In the genomic region with DNA sequence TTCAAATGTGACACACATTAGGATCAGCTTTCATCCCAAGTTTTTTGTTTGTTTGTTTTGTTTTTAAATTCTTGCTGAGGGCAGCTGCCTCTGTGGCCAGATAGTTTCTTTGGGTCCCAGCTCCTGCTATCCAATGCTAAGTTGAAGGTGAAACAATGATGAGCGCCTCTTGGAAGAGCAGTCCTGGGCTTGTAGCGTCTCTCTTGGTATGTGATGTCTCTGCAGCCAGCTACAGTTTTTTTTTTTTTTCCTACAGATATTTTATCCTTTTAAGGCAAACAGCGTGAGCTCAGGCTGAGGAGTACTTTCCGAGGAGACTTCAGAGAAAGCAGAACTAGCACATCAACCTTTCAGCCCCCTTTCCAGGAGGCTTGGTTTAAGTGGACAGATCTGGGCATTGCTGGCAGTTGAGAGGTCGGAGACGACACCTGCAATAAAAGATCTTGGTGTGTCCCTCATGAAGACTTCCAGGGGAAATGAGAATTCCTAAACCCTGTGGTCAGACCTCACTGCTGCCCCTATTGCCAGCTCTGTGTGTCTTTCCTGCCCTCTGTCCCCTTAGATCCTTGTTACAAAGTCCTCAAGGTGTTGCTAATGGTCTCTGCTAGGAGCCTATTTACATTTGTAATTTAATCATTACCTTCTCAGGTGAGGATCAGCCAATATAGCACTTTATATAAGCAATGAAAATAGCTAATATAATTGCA, we compare ENCODE assay signal across 16 cellular contexts. TPM values are rescaled to one million over a fixed set of nuclear protein-coding genes. Genes with fewer than 3 reads are reported as not detected.
DNase-seq lines count a peak whose midpoint lies in the region; ATAC-seq and TF ChIP-seq lines count a peak whose summit lies in the region.
"Had no signal": no experiment of that assay in that cellular context is flagged by ENCODE, and none has a peak within 500 bp of the region (broad histone marks: within the 10 kb centered on the region; RNA-seq: fewer than 3 reads in every experiment).

No MANE protein-coding gene starts in this region.

- no peak overlapping the region for H3K4ac ChIP-seq in trophoblast cell (ENCODE audit: low read depth, low read length)

- H3K79me1 ChIP-seq in trophoblast cell (ENCODE audit: low read length), result no peaks in the 10 kb centered on the region

- no peak overlapping the region for H2BK120ac ChIP-seq in trophoblast cell (ENCODE audit: insufficient read depth, low read length, poor library complexity)

- H3K4me1 ChIP-seq in ES-I3 (ENCODE audit: insufficient read depth, low read length) (peaks cover 25% of the 10 kb centered on the region), ascending aorta (peaks cover 3 to 28% of the 10 kb centered on the region in 2 donors), right cardiac atrium (ENCODE audit: control insufficient read depth, insufficient read depth, low read length) (peaks cover 6% of the 10 kb centered on the region), trophoblast cell (ENCODE audit: control insufficient read depth in 1 of 2, insufficient read depth in 2 of 2, low read length in 2 of 2) (peaks cover 0 to 4% of the 10 kb centered on the region in 2 experiments)
- H3K4me1 ChIP-seq: upper lobe of right lung had no signal

- WGBS in right cardiac atrium, result 51% methylated on average over 6 of the region's 6 CpGs
- no CpG with 5 or more reads among the region's 6 CpGs for WGBS in trophoblast cell (ENCODE audit: extremely low coverage, insufficient coverage, insufficient read length)

- H3K18ac ChIP-seq in trophoblast cell (ENCODE audit: low read length), result no peak overlapping the region

- TF ChIP-seq CTCF in ascending aorta (IDR thresholded peaks at IDR 0.05) (peak in 2 of 3 experiments; percentile 15 to 20), nephron progenitor cell (IDR thresholded peaks at IDR 0.05) (no peak)

- no peaks in the 10 kb centered on the region for H3K36me3 Mint-ChIP-seq in nephron progenitor cell (ENCODE audit: low read depth)
- H3K36me3 Mint-ChIP-seq: activated naive CD4-positive, alpha-beta T cell treated with anti-CD3 and anti-CD28 coated beads, Interleukin-2, amount 50 U/mL, for 24 hours; T-cell had no signal

- no peak overlapping the region for H4K12ac ChIP-seq in trophoblast cell (ENCODE audit: low read depth, low read length)

- H2AFZ ChIP-seq in trophoblast cell (ENCODE audit: insufficient read depth, low read length, poor library complexity), result no peak overlapping the region

- no peaks in the 10 kb centered on the region for H3K9me3 Mint-ChIP-seq in nephron progenitor cell
- H3K9me3 Mint-ChIP-seq: activated naive CD4-positive, alpha-beta T cell treated with anti-CD3 and anti-CD28 coated beads, Interleukin-2, amount 50 U/mL, for 24 hours had no signal

- no peak overlapping the region for H3K23ac ChIP-seq in trophoblast cell (ENCODE audit: low read length)

- H3K4me2 ChIP-seq in trophoblast cell (ENCODE audit: low read length), result peak overlapping the region; percentile 56

- H3K79me2 ChIP-seq in trophoblast cell (ENCODE audit: control insufficient read depth, insufficient read depth, low read length, poor library complexity), result no peaks in the 10 kb centered on the region

- intact Hi-C loops in ascending aorta (cut with DNase I), result no loop called here
- intact Hi-C loops in right cardiac atrium (cut with DNase I), result loop anchor here in 2 of 4 donors (10.0 kb wide), 2 partner anchors 131 to 161 kb away; no protein-coding TSS in a partner anchor

- H2BK12ac ChIP-seq in trophoblast cell (ENCODE audit: low read length), result no peak overlapping the region

- peak; percentile 20 to 36 for ATAC-seq in right cardiac atrium
- ATAC-seq in left lobe of liver, result no peak
- ATAC-seq in GM21737 (IDR thresholded peaks at IDR 0.05; ENCODE audit: unreplicated experiment), result no peak
- ATAC-seq: T-cell, upper lobe of right lung had no signal

- H3K4me3 ChIP-seq in ascending aorta, result peak overlapping the region in 1 of 2 donors; percentile 52
- H3K4me3 ChIP-seq in right cardiac atrium (ENCODE audit: low read length), result no peak overlapping the region
- no peak overlapping the region for H3K4me3 ChIP-seq in trophoblast cell (ENCODE audit: low read depth, low read length)
- H3K4me3 ChIP-seq: upper lobe of right lung had no signal

- no peak overlapping the region for H3K14ac ChIP-seq in trophoblast cell (ENCODE audit: low read length)

- H3K27me3 Mint-ChIP-seq in nephron progenitor cell (ENCODE audit: low read depth, poor library complexity), result no peaks in the 10 kb centered on the region
- H3K27me3 Mint-ChIP-seq: activated naive CD4-positive, alpha-beta T cell treated with anti-CD3 and anti-CD28 coated beads, Interleukin-2, amount 50 U/mL, for 24 hours had no signal

- H3K36me3 ChIP-seq in ES-I3 (ENCODE audit: insufficient read depth, low read length), result no peaks in the 10 kb centered on the region
- no peaks in the 10 kb centered on the region for H3K36me3 ChIP-seq in ascending aorta
- no peaks in the 10 kb centered on the region for H3K36me3 ChIP-seq in trophoblast cell (ENCODE audit: control insufficient read depth in 1 of 2, insufficient read depth in 2 of 2, low read length in 2 of 2)
- H3K36me3 ChIP-seq: upper lobe of right lung had no signal

- no peak overlapping the region for H3K27ac Mint-ChIP-seq in nephron progenitor cell
- H3K27ac Mint-ChIP-seq: activated naive CD4-positive, alpha-beta T cell treated with anti-CD3 and anti-CD28 coated beads, Interleukin-2, amount 50 U/mL, for 24 hours; T-cell had no signal

- H3K9me3 ChIP-seq in ES-I3 (ENCODE audit: control insufficient read depth, insufficient read depth, low read length) (no peaks in the 10 kb centered on the region), ascending aorta (no peaks in the 10 kb centered on the region), right cardiac atrium (ENCODE audit: control insufficient read depth, low read length) (no peaks in the 10 kb centered on the region), trophoblast cell (ENCODE audit: insufficient read depth, low read depth, low read length) (no peaks in the 10 kb centered on the region)
- H3K9me3 ChIP-seq: upper lobe of right lung had no signal

- DNase-seq in ascending aorta (ENCODE audit: low spot score in 2 of 2) (no peak), right cardiac atrium (no peak), trophoblast cell (no peak), SW 1271 (lab: John Stamatoyannopoulos, UW) (no peak), left lobe of liver (ENCODE audit: low spot score) (no peak), nephron progenitor cell (no peak)
- DNase-seq: activated CD8-positive, alpha-beta memory T cell treated with anti-CD3 and anti-CD28 coated beads, Interleukin-2, amount 50 U/mL, for 4 hours; cortex of kidney; foreskin fibroblast; NCI-H1048; stimulated activated CD4-positive, alpha-beta T cell treated with anti-CD3 and anti-CD28 coated beads, Interleukin-12 subunit alpha, Interleukin-12 subunit beta, amount 100 ng/mL, for 4 hours; T-cell; upper lobe of right lung had no signal

- H2BK5ac ChIP-seq in trophoblast cell (ENCODE audit: low read depth, low read length, poor library complexity), result no peak overlapping the region

- H4K91ac ChIP-seq in trophoblast cell (ENCODE audit: low read depth, low read length), result no peak overlapping the region

- no peak overlapping the region for H3K4me3 Mint-ChIP-seq in nephron progenitor cell
- H3K4me3 Mint-ChIP-seq: activated naive CD4-positive, alpha-beta T cell treated with anti-CD3 and anti-CD28 coated beads, Interleukin-2, amount 50 U/mL, for 24 hours; T-cell had no signal

- no peak overlapping the region for H2AK5ac ChIP-seq in trophoblast cell (ENCODE audit: low read length)

- H3K4me1 Mint-ChIP-seq in nephron progenitor cell, result peaks cover 29% of the 10 kb centered on the region
- H3K4me1 Mint-ChIP-seq: activated naive CD4-positive, alpha-beta T cell treated with anti-CD3 and anti-CD28 coated beads, Interleukin-2, amount 50 U/mL, for 24 hours; T-cell had no signal

- H3K9ac ChIP-seq in ES-I3 (ENCODE audit: low read depth, low read length), result peak overlapping the region; percentile 2; the same call in 1 of the 2 replicates
- H3K9ac ChIP-seq in trophoblast cell (ENCODE audit: low read length), result no peak overlapping the region

- no peak overlapping the region for H4K8ac ChIP-seq in trophoblast cell (ENCODE audit: low read depth, low read length)

- H3K27ac ChIP-seq in ascending aorta, result peak overlapping the region; percentile 77
- H3K27ac ChIP-seq in right cardiac atrium (ENCODE audit: low read length), result no peak overlapping the region
- no peak overlapping the region for H3K27ac ChIP-seq in trophoblast cell (ENCODE audit: low read depth, low read length)
- H3K27ac ChIP-seq: upper lobe of right lung had no signal

- H3K27me3 ChIP-seq in ascending aorta (no peaks in the 10 kb centered on the region), right cardiac atrium (ENCODE audit: control insufficient read depth, insufficient read depth) (no peaks in the 10 kb centered on the region), trophoblast cell (ENCODE audit: insufficient read depth, low read length) (no peaks in the 10 kb centered on the region)
- H3K27me3 ChIP-seq: upper lobe of right lung had no signal

RNA-seq across cellular contexts. Expression of gene PRKG1, which starts 9.1 kb away (rescaled TPM):
- total RNA-seq in ascending aorta (50.2 TPM), right cardiac atrium (10 to 100 TPM; 45.5 to 49.9 (median 48.0) TPM), left lobe of liver (1.2 TPM)
- 16.6 TPM for polyA plus RNA-seq in right cardiac atrium
- 0.29 and 0.33 TPM in 2 replicates for polyA plus RNA-seq in trophoblast cell (2013)

Comparison
In these comparisons a context has a peak if more than half of its experiments do, and no peak if none do; other contexts are left out.
1. H3K27ac ChIP-seq: peak in ascending aorta (2 of 2); none in right cardiac atrium (single experiment) and trophoblast cell (single experiment).
2. ATAC-seq: peak in right cardiac atrium (2 of 2); none in left lobe of liver (single experiment) and GM21737 (single experiment).
3. RNA of gene PRKG1, which starts 9.1 kb away (total RNA-seq): 50.2 TPM in ascending aorta (single experiment) and 45.5 to 49.9 TPM in right cardiac atrium; 1.2 TPM in left lobe of liver (single experiment); every median in the first group is over 10 times any median in the second.